In genomic region chr10:98858525-98858924, GRCh38 we compare ENCODE assay signal across 3 cellular contexts.
TF ChIP-seq lines count a peak whose summit lies in the region.

No MANE protein-coding gene starts in this region.

TF ChIP-seq in IMR-90, 13 proteins besides CTCF, POLR2A, EP300 and RAD21:
- TF ChIP-seq, protein P1, sequence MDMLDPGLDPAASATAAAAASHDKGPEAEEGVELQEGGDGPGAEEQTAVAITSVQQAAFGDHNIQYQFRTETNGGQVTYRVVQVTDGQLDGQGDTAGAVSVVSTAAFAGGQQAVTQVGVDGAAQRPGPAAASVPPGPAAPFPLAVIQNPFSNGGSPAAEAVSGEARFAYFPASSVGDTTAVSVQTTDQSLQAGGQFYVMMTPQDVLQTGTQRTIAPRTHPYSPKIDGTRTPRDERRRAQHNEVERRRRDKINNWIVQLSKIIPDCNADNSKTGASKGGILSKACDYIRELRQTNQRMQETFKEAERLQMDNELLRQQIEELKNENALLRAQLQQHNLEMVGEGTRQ (IDR thresholded peaks at IDR 0.05; ENCODE audit: low read depth, low read length) = no peak
- TF ChIP-seq RFX5 (IDR thresholded peaks at IDR 0.05; ENCODE audit: low read depth, low read length) (no peak), MXI1 (IDR thresholded peaks at IDR 0.05; ENCODE audit: borderline replicate concordance, low read depth, low read length) (no peak), SMC3 (IDR thresholded peaks at IDR 0.05; ENCODE audit: low read depth, low read length) (no peak), BHLHE40 (IDR thresholded peaks at IDR 0.05; ENCODE audit: low read depth, low read length) (no peak), FOS (IDR thresholded peaks at IDR 0.05; ENCODE audit: low read depth, low read length) (no peak), ELK1 (IDR thresholded peaks at IDR 0.05; ENCODE audit: borderline replicate concordance, low read depth, low read length) (no peak)

TF ChIP-seq in WTC11, 78 proteins besides CTCF, POLR2A, EP300 and RAD21 (continued from another document):
- TF ChIP-seq, protein P2, sequence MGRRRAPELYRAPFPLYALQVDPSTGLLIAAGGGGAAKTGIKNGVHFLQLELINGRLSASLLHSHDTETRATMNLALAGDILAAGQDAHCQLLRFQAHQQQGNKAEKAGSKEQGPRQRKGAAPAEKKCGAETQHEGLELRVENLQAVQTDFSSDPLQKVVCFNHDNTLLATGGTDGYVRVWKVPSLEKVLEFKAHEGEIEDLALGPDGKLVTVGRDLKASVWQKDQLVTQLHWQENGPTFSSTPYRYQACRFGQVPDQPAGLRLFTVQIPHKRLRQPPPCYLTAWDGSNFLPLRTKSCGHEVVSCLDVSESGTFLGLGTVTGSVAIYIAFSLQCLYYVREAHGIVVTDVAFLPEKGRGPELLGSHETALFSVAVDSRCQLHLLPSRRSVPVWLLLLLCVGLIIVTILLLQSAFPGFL (CRISPR knock-in tag; IDR thresholded peaks at IDR 0.05; ENCODE audit: borderline replicate concordance) = no peak
- TF ChIP-seq, protein P3, sequence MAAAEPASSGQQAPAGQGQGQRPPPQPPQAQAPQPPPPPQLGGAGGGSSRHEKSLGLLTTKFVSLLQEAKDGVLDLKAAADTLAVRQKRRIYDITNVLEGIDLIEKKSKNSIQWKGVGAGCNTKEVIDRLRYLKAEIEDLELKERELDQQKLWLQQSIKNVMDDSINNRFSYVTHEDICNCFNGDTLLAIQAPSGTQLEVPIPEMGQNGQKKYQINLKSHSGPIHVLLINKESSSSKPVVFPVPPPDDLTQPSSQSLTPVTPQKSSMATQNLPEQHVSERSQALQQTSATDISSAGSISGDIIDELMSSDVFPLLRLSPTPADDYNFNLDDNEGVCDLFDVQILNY (CRISPR knock-in tag; IDR thresholded peaks at IDR 0.05) = no peak
- TF ChIP-seq ESRRA (CRISPR knock-in tag; IDR thresholded peaks at IDR 0.05; ENCODE audit: borderline replicate concordance) (no peak), FOXJ3 (CRISPR knock-in tag; IDR thresholded peaks at IDR 0.05; ENCODE audit: borderline replicate concordance) (no peak), GTF2I (CRISPR knock-in tag; conservative IDR thresholded peaks at IDR 0.05) (no peak), ZNF671 (CRISPR knock-in tag; IDR thresholded peaks at IDR 0.05) (no peak), ZMAT4 (CRISPR knock-in tag; IDR thresholded peaks at IDR 0.05) (no peak)
- TF ChIP-seq, protein P4, sequence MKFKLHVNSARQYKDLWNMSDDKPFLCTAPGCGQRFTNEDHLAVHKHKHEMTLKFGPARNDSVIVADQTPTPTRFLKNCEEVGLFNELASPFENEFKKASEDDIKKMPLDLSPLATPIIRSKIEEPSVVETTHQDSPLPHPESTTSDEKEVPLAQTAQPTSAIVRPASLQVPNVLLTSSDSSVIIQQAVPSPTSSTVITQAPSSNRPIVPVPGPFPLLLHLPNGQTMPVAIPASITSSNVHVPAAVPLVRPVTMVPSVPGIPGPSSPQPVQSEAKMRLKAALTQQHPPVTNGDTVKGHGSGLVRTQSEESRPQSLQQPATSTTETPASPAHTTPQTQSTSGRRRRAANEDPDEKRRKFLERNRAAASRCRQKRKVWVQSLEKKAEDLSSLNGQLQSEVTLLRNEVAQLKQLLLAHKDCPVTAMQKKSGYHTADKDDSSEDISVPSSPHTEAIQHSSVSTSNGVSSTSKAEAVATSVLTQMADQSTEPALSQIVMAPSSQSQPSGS (CRISPR knock-in tag; IDR thresholded peaks at IDR 0.05; ENCODE audit: borderline replicate concordance, low read depth) = no peak
- TF ChIP-seq, protein P1 (CRISPR knock-in tag; IDR thresholded peaks at IDR 0.05) = no peak

TF ChIP-seq in HepG2, 621 proteins besides CTCF, POLR2A, EP300 and RAD21 (continued from another document):
- TF ChIP-seq, protein P5, sequence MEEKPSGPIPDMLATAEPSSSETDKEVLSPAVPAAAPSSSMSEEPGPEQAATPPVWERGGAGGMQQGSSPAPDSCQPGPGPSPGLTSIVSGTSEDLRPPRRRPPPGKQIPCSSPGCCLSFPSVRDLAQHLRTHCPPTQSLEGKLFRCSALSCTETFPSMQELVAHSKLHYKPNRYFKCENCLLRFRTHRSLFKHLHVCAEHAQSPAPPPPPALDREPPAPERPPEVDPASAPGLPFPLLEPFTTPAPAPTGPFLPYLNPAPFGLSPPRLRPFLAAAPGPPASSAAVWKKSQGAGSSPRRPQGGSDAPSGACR (CRISPR knock-in tag; IDR thresholded peaks at IDR 0.05) = no peak
- no peak for TF ChIP-seq KLF12 (CRISPR knock-in tag; IDR thresholded peaks at IDR 0.05; ENCODE audit: borderline replicate concordance)
- TF ChIP-seq, protein P6, sequence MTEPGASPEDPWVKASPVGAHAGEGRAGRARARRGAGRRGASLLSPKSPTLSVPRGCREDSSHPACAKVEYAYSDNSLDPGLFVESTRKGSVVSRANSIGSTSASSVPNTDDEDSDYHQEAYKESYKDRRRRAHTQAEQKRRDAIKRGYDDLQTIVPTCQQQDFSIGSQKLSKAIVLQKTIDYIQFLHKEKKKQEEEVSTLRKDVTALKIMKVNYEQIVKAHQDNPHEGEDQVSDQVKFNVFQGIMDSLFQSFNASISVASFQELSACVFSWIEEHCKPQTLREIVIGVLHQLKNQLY (CRISPR knock-in tag; IDR thresholded peaks at IDR 0.05) = no peak
- TF ChIP-seq, protein P7, sequence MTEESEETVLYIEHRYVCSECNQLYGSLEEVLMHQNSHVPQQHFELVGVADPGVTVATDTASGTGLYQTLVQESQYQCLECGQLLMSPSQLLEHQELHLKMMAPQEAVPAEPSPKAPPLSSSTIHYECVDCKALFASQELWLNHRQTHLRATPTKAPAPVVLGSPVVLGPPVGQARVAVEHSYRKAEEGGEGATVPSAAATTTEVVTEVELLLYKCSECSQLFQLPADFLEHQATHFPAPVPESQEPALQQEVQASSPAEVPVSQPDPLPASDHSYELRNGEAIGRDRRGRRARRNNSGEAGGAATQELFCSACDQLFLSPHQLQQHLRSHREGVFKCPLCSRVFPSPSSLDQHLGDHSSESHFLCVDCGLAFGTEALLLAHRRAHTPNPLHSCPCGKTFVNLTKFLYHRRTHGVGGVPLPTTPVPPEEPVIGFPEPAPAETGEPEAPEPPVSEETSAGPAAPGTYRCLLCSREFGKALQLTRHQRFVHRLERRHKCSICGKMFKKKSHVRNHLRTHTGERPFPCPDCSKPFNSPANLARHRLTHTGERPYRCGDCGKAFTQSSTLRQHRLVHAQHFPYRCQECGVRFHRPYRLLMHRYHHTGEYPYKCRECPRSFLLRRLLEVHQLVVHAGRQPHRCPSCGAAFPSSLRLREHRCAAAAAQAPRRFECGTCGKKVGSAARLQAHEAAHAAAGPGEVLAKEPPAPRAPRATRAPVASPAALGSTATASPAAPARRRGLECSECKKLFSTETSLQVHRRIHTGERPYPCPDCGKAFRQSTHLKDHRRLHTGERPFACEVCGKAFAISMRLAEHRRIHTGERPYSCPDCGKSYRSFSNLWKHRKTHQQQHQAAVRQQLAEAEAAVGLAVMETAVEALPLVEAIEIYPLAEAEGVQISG (CRISPR knock-in tag; IDR thresholded peaks at IDR 0.05) = no peak
- TF ChIP-seq ZNF30 (CRISPR knock-in tag; IDR thresholded peaks at IDR 0.05) = no peak
- no peak for TF ChIP-seq ZNF24 (IDR thresholded peaks at IDR 0.05)
TF ChIP-seq in HepG2: peak in this region for 0.
